8 cellular contexts compared by ENCODE assay signal in the genomic region with DNA sequence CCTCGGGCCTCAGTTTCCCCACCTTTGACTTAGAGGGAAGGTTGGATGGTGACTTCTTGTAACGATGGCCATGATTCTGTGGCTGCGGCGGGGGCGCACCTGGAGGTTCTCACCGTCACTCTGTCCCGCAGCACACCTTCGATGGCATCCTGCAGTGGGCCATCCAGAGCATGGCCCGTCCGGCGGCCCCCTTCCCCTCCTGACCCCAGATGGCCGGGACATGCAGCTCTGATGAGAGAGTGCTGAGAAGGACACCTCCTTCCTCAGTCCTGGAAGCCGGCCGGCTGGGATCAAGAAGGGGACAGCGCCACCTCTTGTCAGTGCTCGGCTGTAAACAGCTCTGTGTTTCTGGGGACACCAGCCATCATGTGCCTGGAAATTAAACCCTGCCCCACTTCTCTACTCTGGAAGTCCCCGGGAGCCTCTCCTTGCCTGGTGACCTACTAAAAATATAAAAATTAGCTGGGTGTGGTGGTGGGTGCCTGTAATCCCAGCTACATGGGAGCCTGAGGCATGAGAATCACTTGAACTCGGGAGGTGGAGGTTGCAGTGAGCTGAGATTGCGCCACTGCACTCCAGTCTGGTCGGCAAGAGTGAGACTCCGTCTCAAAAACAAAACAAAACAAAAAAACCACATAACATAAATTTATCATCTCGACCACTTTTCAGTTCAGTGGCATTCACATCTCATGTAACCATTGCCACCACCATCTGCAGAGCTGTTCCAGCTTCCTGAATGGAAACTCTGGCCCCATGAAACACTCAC. TPM values are rescaled to one million over a fixed set of nuclear protein-coding genes. Genes with fewer than 3 reads are reported as not detected.
A peak's percentile ranks its signal among the peaks of the same experiment; 100 is the strongest.
DNase-seq lines count a peak whose midpoint lies in the region; ATAC-seq and TF ChIP-seq lines count a peak whose summit lies in the region.

No MANE protein-coding gene starts in this region.

- intact Hi-C loops in ascending aorta (cut with DNase I), result no loop called here
- intact Hi-C loops in sciatic nerve (cut with DNase I), result no loop called here

- no peaks in the 10 kb centered on the region for H3K27me3 ChIP-seq in ascending aorta
- H3K27me3 ChIP-seq in right atrium auricular region, result no peaks in the 10 kb centered on the region

- peak; percentile 84 for DNase-seq in NCI-H510A treated with DMSO at 0.1 percent for 48 hours (lab: John Stamatoyannopoulos, UW)
- DNase-seq in NCI-H510A (lab: John Stamatoyannopoulos, UW), result no peak
- DNase-seq in NCI-H1930 (lab: John Stamatoyannopoulos, UW), result peak; percentile 55 to 70
- peak; percentile 64 for DNase-seq in T-helper 9 cell
- peak; percentile 56 to 90 for DNase-seq in ascending aorta (ENCODE audit: low spot score in 2 of 2)
- DNase-seq in right atrium auricular region (ENCODE audit: low spot score), result peak; percentile 93
- peak; percentile 93 for DNase-seq in sciatic nerve (ENCODE audit: low spot score)

- H3K4me1 ChIP-seq in ascending aorta, result peaks cover 5 to 23% of the 10 kb centered on the region in 2 donors
- H3K4me1 ChIP-seq in right atrium auricular region, result peaks cover 0 to 54% of the 10 kb centered on the region in 2 donors

- H3K4me3 ChIP-seq in ascending aorta (peak overlapping the region in 1 of 2 donors; percentile 11), right atrium auricular region (no peak overlapping the region)

- H3K9me3 ChIP-seq in ascending aorta (no peaks in the 10 kb centered on the region), right atrium auricular region (no peaks in the 10 kb centered on the region)

- no peaks in the 10 kb centered on the region for H3K36me3 ChIP-seq in ascending aorta
- H3K36me3 ChIP-seq in right atrium auricular region, result no peaks in the 10 kb centered on the region

- no peak overlapping the region for H3K27ac ChIP-seq in ascending aorta
- H3K27ac ChIP-seq in right atrium auricular region, result peak overlapping the region in 1 of 2 donors; percentile 24

- peak; percentile 61 to 84 (median 77) for TF ChIP-seq CTCF in ascending aorta (IDR thresholded peaks at IDR 0.05)
- peak; percentile 80 to 86 for TF ChIP-seq CTCF in right atrium auricular region (IDR thresholded peaks at IDR 0.05)

- ATAC-seq in sciatic nerve (peak; percentile 68), GM21526 (IDR thresholded peaks at IDR 0.05; ENCODE audit: low FRiP score, unreplicated experiment) (no peak)

RNA-seq across cellular contexts. Expression of gene PFKL, which starts 2.1 kb away (rescaled TPM):
- 153 TPM for total RNA-seq in ascending aorta
- total RNA-seq in right atrium auricular region, result 10 to 100 TPM; 28.0 to 45.7 TPM
- total RNA-seq in sciatic nerve, result 189 TPM

RNA-seq across cellular contexts. Expression of gene AIRE, which starts 12.0 kb away (rescaled TPM):
- total RNA-seq in ascending aorta (0.75 TPM), right atrium auricular region (not detected), sciatic nerve (0.13 TPM)

RNA-seq across cellular contexts. Expression of gene DNMT3L, which starts 36.0 kb away (rescaled TPM):
- not detected for total RNA-seq in ascending aorta
- not detected for total RNA-seq in right atrium auricular region
- total RNA-seq in sciatic nerve, result not detected

RNA-seq across cellular contexts. Expression of gene CFAP410, which starts 41.5 kb away (rescaled TPM):
- total RNA-seq in ascending aorta (68.5 TPM), right atrium auricular region (10 to 100 TPM; 21.4 to 23.2 TPM), sciatic nerve (26.7 TPM)

RNA-seq across cellular contexts. Expression of gene TRPM2, which starts 55.7 kb away (rescaled TPM):
- total RNA-seq in ascending aorta (0.43 TPM), right atrium auricular region (under 1 TPM; 0.75 to 0.89 TPM), sciatic nerve (9.9 TPM)
